19 cellular contexts compared by ENCODE assay signal in genomic region chr18:59015531-59016152, GRCh38.
"Had no signal": no experiment of that assay in that cellular context is flagged by ENCODE, and none has a peak within 500 bp of the region (broad histone marks: within the 10 kb centered on the region; RNA-seq: fewer than 3 reads in every experiment).

No MANE protein-coding gene starts in this region.

- H2AFZ ChIP-seq: hepatocyte had no signal

- ATAC-seq: foreskin keratinocyte; natural killer cell; stimulated activated naive CD8-positive, alpha-beta T cell treated with anti-CD3 and anti-CD28 coated beads, Interleukin-15, Interleukin-2, amounts not matched to agents 100 U/mL and 50 U/mL, for 24 hours had no signal

- H3K9me3 ChIP-seq: ovary, prostate gland, upper lobe of left lung had no signal

- H3K4me1 ChIP-seq: foreskin keratinocyte had no signal

- H3K79me2 ChIP-seq: hepatocyte had no signal

- H3K4me3 ChIP-seq: hepatocyte, left ventricle myocardium inferior, ovary, prostate gland, upper lobe of left lung had no signal

- DNase-seq: activated CD4-positive, alpha-beta memory T cell treated with anti-CD3 and anti-CD28 coated beads for 36 hours; activated CD4-positive, alpha-beta T cell treated with anti-CD3 and anti-CD28 coated beads for 48 hours; activated naive CD4-positive, alpha-beta T cell treated with Interleukin-2 at 50 U/mL for 16 hours; activated T-cell treated with anti-CD3 and anti-CD28 coated beads, Interleukin-2, amount 50 U/mL, for 48 hours; amygdala; foreskin keratinocyte; left ventricle myocardium inferior; natural killer cell; ovary; stimulated activated CD4-positive, alpha-beta T cell treated with anti-CD3 and anti-CD28 coated beads, Interleukin-4, amount 100 ng/mL, for 4 hours; stimulated activated naive CD8-positive, alpha-beta T cell treated with anti-CD3 and anti-CD28 coated beads, Interleukin-15, Interleukin-2, amounts not matched to agents 100 U/mL and 50 U/mL, for 24 hours; T1000; upper lobe of left lung had no signal

- FAIRE-seq: bronchial epithelial cell, endometrium had no signal

- H3K4me3 Mint-ChIP-seq: activated CD4-positive, alpha-beta memory T cell treated with anti-CD3 and anti-CD28 coated beads for 36 hours; mesothelial cell of epicardium; natural killer cell; T-helper 1 cell treated with Interleukin-12 subunit alpha and Interleukin-12 subunit beta and Interleukin-4 antibody, amounts not matched to agents 30 μg/mL and 1 μg/mL, for 36 hours had no signal

- H3K27ac ChIP-seq: foreskin keratinocyte, hepatocyte, left ventricle myocardium inferior, ovary, prostate gland, upper lobe of left lung had no signal

- H3K27me3 ChIP-seq: foreskin keratinocyte, hepatocyte, ovary, upper lobe of left lung had no signal

- H3K36me3 Mint-ChIP-seq: activated CD4-positive, alpha-beta memory T cell treated with anti-CD3 and anti-CD28 coated beads for 36 hours; natural killer cell had no signal

- H3K27ac Mint-ChIP-seq: activated CD4-positive, alpha-beta memory T cell treated with anti-CD3 and anti-CD28 coated beads for 36 hours; mesothelial cell of epicardium; natural killer cell; T-helper 1 cell treated with Interleukin-12 subunit alpha and Interleukin-12 subunit beta and Interleukin-4 antibody, amounts not matched to agents 30 μg/mL and 1 μg/mL, for 36 hours had no signal

- H3K4me2 ChIP-seq: hepatocyte had no signal

- H3K36me3 ChIP-seq: left ventricle myocardium inferior, ovary, prostate gland, upper lobe of left lung had no signal

- H3K4me1 Mint-ChIP-seq: natural killer cell had no signal
